Comparison of ENCODE assay signal across 8 cellular contexts in genomic region chr2:166384774-166385173, GRCh38. TPM values are rescaled to one million over a fixed set of nuclear protein-coding genes. Genes with fewer than 3 reads are reported as not detected.
A peak's percentile ranks its signal among the peaks of the same experiment; 100 is the strongest.
DNase-seq lines count a peak whose midpoint lies in the region; ATAC-seq, FAIRE-seq and TF ChIP-seq lines count a peak whose summit lies in the region.

No MANE protein-coding gene starts in this region.

- in situ Hi-C loops in GM12878 (cut with MboI), result no loop called here

- H3K79me2 ChIP-seq in GM12878 (ENCODE audit: control insufficient read depth, insufficient read depth, low read length), result no peaks in the 10 kb centered on the region

- H3K9ac ChIP-seq in GM12878 (ENCODE audit: control insufficient read depth, insufficient read depth, low read length), result no peak overlapping the region

- DNase-seq in D721Med (ENCODE audit: insufficient read length, low spot score) (no peak), HT1080 (ENCODE audit: low read depth) (peak; percentile 6), GM12878 (ENCODE audit: low read depth, low spot score) (no peak), myocyte (ENCODE audit: low read depth) (peak; percentile 58), KG1 (lab: John Stamatoyannopoulos, UW) (no peak), HuH-7 (ENCODE audit: low spot score) (no peak)
- DNase-seq in stimulated activated effector memory CD8-positive, alpha-beta T cell treated with anti-CD3 and anti-CD28 coated beads, Interleukin-12 subunit alpha, Interleukin-12 subunit beta, amount 100 ng/mL, for 72 hours (ENCODE audit: low spot score in 2 of 2), result no peak
- DNase-seq in activated CD4-positive, CD25-positive, alpha-beta regulatory T cell treated with anti-CD3 and anti-CD28 coated beads, Interleukin-2, amount 50 U/mL, for 72 hours, result no peak

- intact Hi-C loops in GM12878 (cut with micrococcal nuclease; ENCODE audit: unreplicated experiment), result no loop called here

- no peaks in the 10 kb centered on the region for H4K20me1 ChIP-seq in GM12878 (ENCODE audit: control insufficient read depth, insufficient read depth)

- TF ChIP-seq POLR2A in GM12878 (IDR thresholded peaks at IDR 0.05; ENCODE audit: low read depth, low read length), result no peak

- RAD21 ChIA-PET in GM12878 (lab: Charles Lee; ENCODE audit: unreplicated experiment), result no interaction called here

- H3K9me3 Mint-ChIP-seq in stimulated activated effector memory CD8-positive, alpha-beta T cell treated with anti-CD3 and anti-CD28 coated beads, Interleukin-12 subunit alpha, Interleukin-12 subunit beta, amount 100 ng/mL, for 72 hours, result peaks cover 4% of the 10 kb centered on the region

- H3K4me3 ChIP-seq in GM12878, result no peak overlapping the region

- no peak overlapping the region for H3K27ac Mint-ChIP-seq in stimulated activated effector memory CD8-positive, alpha-beta T cell treated with anti-CD3 and anti-CD28 coated beads, Interleukin-12 subunit alpha, Interleukin-12 subunit beta, amount 100 ng/mL, for 72 hours

- H3K36me3 ChIP-seq in GM12878 (ENCODE audit: control insufficient read depth in 2 of 2, insufficient read depth in 2 of 2, low read length in 1 of 2), result no peaks in the 10 kb centered on the region

- TF ChIP-seq CTCF in D721Med (IDR thresholded peaks at IDR 0.05; ENCODE audit: insufficient read depth, missing control alignments) (peak; percentile 61), GM12878 (IDR thresholded peaks at IDR 0.05 in 2 of 3, conservative IDR thresholded peaks at IDR 0.05 in 1 of 3; ENCODE audit: control insufficient read depth in 2 of 3, extremely low read depth in 1 of 3, insufficient read depth in 1 of 3, low read depth in 3 of 3, low read length in 3 of 3) (peak in 2 of 3 experiments; percentile 17 to 35; a peak in 3 of 6 replicates)

- 0 out of 3 replicates have a peak, but pooled peaks have one; percentile 22 for ATAC-seq in GM12878
- no peak for ATAC-seq in stimulated activated effector memory CD8-positive, alpha-beta T cell treated with anti-CD3 and anti-CD28 coated beads, Interleukin-12 subunit alpha, Interleukin-12 subunit beta, amount 100 ng/mL, for 72 hours

- H3K27me3 ChIP-seq in GM12878 (replicated peaks in 1 of 2; ENCODE audit: control insufficient read depth in 2 of 2, insufficient read depth in 2 of 2, low read length in 1 of 2), result no peaks in the 10 kb centered on the region

- CTCF ChIA-PET in GM12878 (lab: Yijun Ruan, JAX), result no interaction called here

- FAIRE-seq in D721Med (lab: Jason Lieb, UNC) (no peak), GM12878 (lab: Jason Lieb, UNC) (peak; percentile 54)

- BruUV-seq in GM12878 (replicated peaks; lab: Mats Ljungman, UMichigan), result no TSS peak

- no peaks in the 10 kb centered on the region for H3K9me3 ChIP-seq in GM12878 (replicated peaks; ENCODE audit: control insufficient read depth, insufficient read depth, low read length)

- H2AFZ ChIP-seq in GM12878 (ENCODE audit: control insufficient read depth, low read depth, low read length), result no peak overlapping the region

- no peaks in the 10 kb centered on the region for H3K4me1 Mint-ChIP-seq in stimulated activated effector memory CD8-positive, alpha-beta T cell treated with anti-CD3 and anti-CD28 coated beads, Interleukin-12 subunit alpha, Interleukin-12 subunit beta, amount 100 ng/mL, for 72 hours

- H3K4me1 ChIP-seq in GM12878 (ENCODE audit: control insufficient read depth, insufficient read depth, low read length), result no peaks in the 10 kb centered on the region

- H3K4me2 ChIP-seq in GM12878 (ENCODE audit: control insufficient read depth, insufficient read depth), result no peak overlapping the region

- POLR2A ChIA-PET in GM12878 (lab: Charles Lee), result no interaction called here

- H3K36me3 Mint-ChIP-seq in stimulated activated effector memory CD8-positive, alpha-beta T cell treated with anti-CD3 and anti-CD28 coated beads, Interleukin-12 subunit alpha, Interleukin-12 subunit beta, amount 100 ng/mL, for 72 hours, result no peaks in the 10 kb centered on the region

- no peak overlapping the region for H3K27ac ChIP-seq in GM12878 (ENCODE audit: control insufficient read depth, insufficient read depth)

- 23% methylated on average over 8 of the region's 8 CpGs for WGBS in GM12878 (ENCODE audit: insufficient coverage, insufficient replicate concordance, low lambda C conversion rate, missing lambda C conversion rate)

- TF ChIP-seq EP300 in GM12878 (IDR thresholded peaks at IDR 0.05; ENCODE audit: borderline replicate concordance in 1 of 2, control insufficient read depth in 1 of 2, low read depth in 2 of 2, low read length in 2 of 2), result no peak

- no peak overlapping the region for H3K4me3 Mint-ChIP-seq in stimulated activated effector memory CD8-positive, alpha-beta T cell treated with anti-CD3 and anti-CD28 coated beads, Interleukin-12 subunit alpha, Interleukin-12 subunit beta, amount 100 ng/mL, for 72 hours

- SMC1A ChIA-PET in GM12878 (lab: Charles Lee; ENCODE audit: uncharacterized antibody, unreplicated experiment), result no interaction called here

- no peak for TF ChIP-seq RAD21 in GM12878 (IDR thresholded peaks at IDR 0.05; ENCODE audit: insufficient read depth, low read depth, low read length)

TF ChIP-seq in GM12878, 131 proteins besides CTCF, POLR2A, EP300 and RAD21:
- TF ChIP-seq SPI1 (IDR thresholded peaks at IDR 0.05; ENCODE audit: borderline replicate concordance, insufficient read depth, low read depth, low read length), result no peak
- TF ChIP-seq SRF (IDR thresholded peaks at IDR 0.05; ENCODE audit: low read depth in 2 of 2, low read length in 2 of 2), result no peak
- TF ChIP-seq PAX8 (IDR thresholded peaks at IDR 0.05), result no peak
- TF ChIP-seq, protein P1, sequence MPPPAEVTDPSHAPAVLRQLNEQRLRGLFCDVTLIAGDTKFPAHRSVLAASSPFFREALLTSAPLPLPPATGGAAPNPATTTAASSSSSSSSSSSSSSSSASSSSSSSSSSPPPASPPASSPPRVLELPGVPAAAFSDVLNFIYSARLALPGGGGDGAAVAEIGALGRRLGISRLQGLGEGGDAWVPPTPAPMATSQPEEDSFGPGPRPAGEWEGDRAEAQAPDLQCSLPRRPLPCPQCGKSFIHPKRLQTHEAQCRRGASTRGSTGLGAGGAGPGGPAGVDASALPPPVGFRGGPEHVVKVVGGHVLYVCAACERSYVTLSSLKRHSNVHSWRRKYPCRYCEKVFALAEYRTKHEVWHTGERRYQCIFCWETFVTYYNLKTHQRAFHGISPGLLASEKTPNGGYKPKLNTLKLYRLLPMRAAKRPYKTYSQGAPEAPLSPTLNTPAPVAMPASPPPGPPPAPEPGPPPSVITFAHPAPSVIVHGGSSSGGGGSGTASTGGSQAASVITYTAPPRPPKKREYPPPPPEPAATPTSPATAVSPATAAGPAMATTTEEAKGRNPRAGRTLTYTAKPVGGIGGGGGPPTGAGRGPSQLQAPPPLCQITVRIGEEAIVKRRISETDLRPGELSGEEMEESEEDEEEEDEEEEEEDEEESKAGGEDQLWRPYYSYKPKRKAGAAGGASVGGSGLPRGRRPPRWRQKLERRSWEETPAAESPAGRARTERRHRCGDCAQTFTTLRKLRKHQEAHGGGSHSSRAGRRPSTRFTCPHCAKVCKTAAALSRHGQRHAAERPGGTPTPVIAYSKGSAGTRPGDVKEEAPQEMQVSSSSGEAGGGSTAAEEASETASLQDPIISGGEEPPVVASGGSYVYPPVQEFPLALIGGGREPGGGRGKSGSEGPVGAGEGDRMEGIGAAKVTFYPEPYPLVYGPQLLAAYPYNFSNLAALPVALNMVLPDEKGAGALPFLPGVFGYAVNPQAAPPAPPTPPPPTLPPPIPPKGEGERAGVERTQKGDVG (CRISPR knock-in tag; IDR thresholded peaks at IDR 0.05), result no peak
- no peak for TF ChIP-seq IRF4 (IDR thresholded peaks at IDR 0.05; ENCODE audit: low read depth, low read length)
- peak; percentile 62 for TF ChIP-seq SMAD1 (IDR thresholded peaks at IDR 0.05; ENCODE audit: low read depth, partially characterized antibody)
- no peak for TF ChIP-seq MYB (IDR thresholded peaks at IDR 0.05; ENCODE audit: borderline replicate concordance, low read depth, low read length)
- TF ChIP-seq, protein P2, sequence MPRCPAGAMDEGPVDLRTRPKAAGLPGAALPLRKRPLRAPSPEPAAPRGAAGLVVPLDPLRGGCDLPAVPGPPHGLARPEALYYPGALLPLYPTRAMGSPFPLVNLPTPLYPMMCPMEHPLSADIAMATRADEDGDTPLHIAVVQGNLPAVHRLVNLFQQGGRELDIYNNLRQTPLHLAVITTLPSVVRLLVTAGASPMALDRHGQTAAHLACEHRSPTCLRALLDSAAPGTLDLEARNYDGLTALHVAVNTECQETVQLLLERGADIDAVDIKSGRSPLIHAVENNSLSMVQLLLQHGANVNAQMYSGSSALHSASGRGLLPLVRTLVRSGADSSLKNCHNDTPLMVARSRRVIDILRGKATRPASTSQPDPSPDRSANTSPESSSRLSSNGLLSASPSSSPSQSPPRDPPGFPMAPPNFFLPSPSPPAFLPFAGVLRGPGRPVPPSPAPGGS (IDR thresholded peaks at IDR 0.05; ENCODE audit: borderline replicate concordance, insufficient read depth, low read depth, low read length, poor library complexity, severe bottlenecking), result no peak
- TF ChIP-seq, protein P3, sequence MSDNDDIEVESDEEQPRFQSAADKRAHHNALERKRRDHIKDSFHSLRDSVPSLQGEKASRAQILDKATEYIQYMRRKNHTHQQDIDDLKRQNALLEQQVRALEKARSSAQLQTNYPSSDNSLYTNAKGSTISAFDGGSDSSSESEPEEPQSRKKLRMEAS (IDR thresholded peaks at IDR 0.05; ENCODE audit: low read depth, low read length), result no peak

RNA-seq across cellular contexts. Expression of gene SCN9A, which starts 9.0 kb away (rescaled TPM):
- total RNA-seq in HT1080 (2014; rRNA removed; shearing (Covaris generic)), result 1.1 and 1.8 TPM in 2 replicates
- 0.76 and 0.96 TPM in 2 replicates for polyA plus RNA-seq in HT1080 (2015; cell fraction: cytosol; rRNA removed)
- polyA plus RNA-seq in HT1080 (2015; cell fraction: nucleus; rRNA removed), result 1.6 and 1.8 TPM in 2 replicates
- not detected in 2 replicates for total RNA-seq in GM12878 (2013; cell fraction: nucleolus; rRNA removed)
- total RNA-seq in GM12878 (2014; rRNA removed), result not detected in 2 replicates
- not detected in 2 replicates for total RNA-seq in GM12878 (2014; rRNA removed; fragmentation: Illumina TruSeq; extraction: Trizol)
- total RNA-seq in GM12878 (2021), result 0.08 TPM in 2 replicates
- polyA plus RNA-seq in GM12878 (2011; ENCODE audit: low read depth), result not detected
- polyA plus RNA-seq in GM12878 (2011; rRNA removed), result not detected in 2 replicates
- polyA plus RNA-seq in GM12878 (2011; cell fraction: cytosol; rRNA removed), result not detected in 2 replicates
- polyA plus RNA-seq in GM12878 (2011; cell fraction: nucleus; rRNA removed), result 0.03 TPM in 1 of 2 replicates, not detected in the other
- 0.01 TPM in 1 of 2 replicates, not detected in the other for polyA plus RNA-seq in GM12878 (2012)
- polyA plus RNA-seq in GM12878 (2014; fragmentation: Illumina TruSeq; extraction: Trizol), result not detected in 2 replicates
- polyA plus RNA-seq in GM12878 (2014; fragmentation: Nextera tagmentation; extraction: Ambion mirVana), result not detected
- not detected in 2 replicates for polyA plus RNA-seq in GM12878 (2014; rRNA removed)
- polyA plus RNA-seq in GM12878 (2016; fragmentation: Nextera tagmentation; extraction: Ambion mirVana), result under 1 TPM; 0.04 to 0.08 TPM
- polyA minus RNA-seq in GM12878 (2011; rRNA and poly(A)+ RNA removed), result not detected in 2 replicates
- not detected in 2 replicates for polyA minus RNA-seq in GM12878 (2011; cell fraction: cytosol; rRNA and poly(A)+ RNA removed)
- not detected in 2 replicates for polyA minus RNA-seq in GM12878 (2011; cell fraction: nucleus; rRNA and poly(A)+ RNA removed)
- 2.8 and 2.9 TPM in 2 replicates for total RNA-seq in myocyte
- polyA plus RNA-seq in myocyte (2012), result 2.3 TPM

Comparison
In these comparisons a context has a peak if more than half of its experiments do, and no peak if none do; other contexts are left out.
1. DNase-seq: peak in HT1080 (single experiment) and myocyte (single experiment); none in D721Med (single experiment), GM12878 (single experiment), stimulated activated effector memory CD8-positive, alpha-beta T cell treated with anti-CD3 and anti-CD28 coated beads, Interleukin-12 subunit alpha, Interleukin-12 subunit beta, amount 100 ng/mL, for 72 hours (0 of 2), activated CD4-positive, CD25-positive, alpha-beta regulatory T cell treated with anti-CD3 and anti-CD28 coated beads, Interleukin-2, amount 50 U/mL, for 72 hours (single experiment), KG1 (single experiment) and HuH-7 (single experiment).